In genomic region chr1:85603086-85603485, GRCh38 we compare ENCODE assay signal across 35 cellular contexts. TPM values are rescaled to one million over a fixed set of nuclear protein-coding genes. Genes with fewer than 3 reads are reported as not detected.
"Had no signal": no experiment of that assay in that cellular context is flagged by ENCODE, and none has a peak within 500 bp of the region (broad histone marks: within the 10 kb centered on the region; RNA-seq: fewer than 3 reads in every experiment).

No MANE protein-coding gene starts in this region.

- DNase-seq: activated CD4-positive, alpha-beta memory T cell treated with anti-CD3 and anti-CD28 coated beads for 36 hours; activated CD4-positive, alpha-beta T cell treated with anti-CD3 and anti-CD28 coated beads for 36 hours; activated CD4-positive, alpha-beta T cell treated with anti-CD3 and anti-CD28 coated beads, Interleukin-2, amount 10 ng/mL, durations not matched to agents 24 days and 14 days; activated CD4-positive, CD25-positive, alpha-beta regulatory T cell; activated CD4-positive, CD25-positive, alpha-beta regulatory T cell treated with anti-CD3 and anti-CD28 coated beads, Interleukin-2, amount 50 U/mL, for 72 hours; activated CD8-positive, alpha-beta memory T cell treated with anti-CD3 and anti-CD28 coated beads, Interleukin-2, amount 10 ng/mL, durations not matched to agents 7 days and 5 days; activated CD8-positive, alpha-beta memory T cell treated with anti-CD3 and anti-CD28 coated beads, Interleukin-2, amount 50 U/mL, for 4 hours; activated CD8-positive, alpha-beta T cell treated with anti-CD3 and anti-CD28 coated beads, Interleukin-2, amount 10 ng/mL, durations not matched to agents 7 days and 5 days; activated effector memory CD4-positive, alpha-beta T cell treated with anti-CD3 and anti-CD28 coated beads, Interleukin-2, amount 50 U/mL, for 16 hours; activated naive CD4-positive, alpha-beta T cell treated with anti-CD3 and anti-CD28 coated beads for 36 hours; activated naive CD8-positive, alpha-beta T cell treated with anti-CD3 and anti-CD28 coated beads for 36 hours; activated naive CD8-positive, alpha-beta T cell treated with anti-CD3 and anti-CD28 coated beads, Interleukin-2, amount 50 U/mL, for 24 hours; activated T-cell treated with anti-CD3 and anti-CD28 coated beads, Interleukin-2, amount 50 U/mL, for 1 hour; activated T-cell treated with anti-CD3 and anti-CD28 coated beads, Interleukin-2, amount 50 U/mL, for 48 hours; adrenal gland; amygdala; aorta; body of pancreas; caudate nucleus; cortex of kidney; dermis blood vessel endothelial cell; effector CD4-positive, alpha-beta T cell; effector memory CD8-positive, alpha-beta T cell; esophagus squamous epithelium; foreskin melanocyte; heart right ventricle; T-helper 17 cell; T1000 had no signal

- H3K27ac ChIP-seq: adrenal gland, body of pancreas, epithelial cell of prostate, esophagus squamous epithelium, gastroesophageal sphincter, heart right ventricle had no signal

- ATAC-seq: activated CD4-positive, alpha-beta T cell treated with anti-CD3 and anti-CD28 coated beads for 36 hours; activated CD8-positive, alpha-beta memory T cell treated with anti-CD3 and anti-CD28 coated beads, Interleukin-2, amount 10 ng/mL, durations not matched to agents 7 days and 5 days; activated CD8-positive, alpha-beta T cell treated with anti-CD3 and anti-CD28 coated beads, Interleukin-2, amount 10 ng/mL, durations not matched to agents 7 days and 5 days; activated naive CD8-positive, alpha-beta T cell treated with anti-CD3 and anti-CD28 coated beads, Interleukin-2, amount 50 U/mL, for 24 hours; body of pancreas; effector memory CD8-positive, alpha-beta T cell; gastroesophageal sphincter; heart right ventricle; T-helper 17 cell had no signal

- H3K27me3 ChIP-seq: adrenal gland, body of pancreas, esophagus squamous epithelium, gastroesophageal sphincter, heart right ventricle had no signal

- H3K36me3 ChIP-seq: adrenal gland, esophagus squamous epithelium, gastroesophageal sphincter, heart right ventricle had no signal

- H3K27ac Mint-ChIP-seq: activated CD4-positive, alpha-beta memory T cell treated with anti-CD3 and anti-CD28 coated beads for 36 hours; activated CD4-positive, alpha-beta T cell treated with anti-CD3 and anti-CD28 coated beads for 36 hours; activated CD4-positive, alpha-beta T cell treated with anti-CD3 and anti-CD28 coated beads, Interleukin-2, amount 10 ng/mL, durations not matched to agents 24 days and 14 days; activated CD8-positive, alpha-beta memory T cell treated with anti-CD3 and anti-CD28 coated beads, Interleukin-2, amount 10 ng/mL, durations not matched to agents 7 days and 5 days; activated CD8-positive, alpha-beta T cell treated with anti-CD3 and anti-CD28 coated beads, Interleukin-2, amount 10 ng/mL, durations not matched to agents 7 days and 5 days; activated naive CD4-positive, alpha-beta T cell treated with anti-CD3 and anti-CD28 coated beads for 36 hours; activated naive CD4-positive, alpha-beta T cell treated with anti-CD3 and anti-CD28 coated beads, Interleukin-2, amount 50 U/mL, for 24 hours; activated naive CD8-positive, alpha-beta T cell treated with anti-CD3 and anti-CD28 coated beads for 36 hours; activated naive CD8-positive, alpha-beta T cell treated with anti-CD3 and anti-CD28 coated beads, Interleukin-2, amount 50 U/mL, for 24 hours; activated T-helper 1 cell treated with anti-CD3 and anti-CD28 coated beads, Interleukin-12 subunit alpha, Interleukin-12 subunit beta, Interleukin-2, Interleukin-4 antibody, amounts not matched to agents 30 ng/mL and 10 ng/mL and 1 ng/mL, durations not matched to agents 14 hours and 24 hours and 36 hours; activated T-helper 2 cell treated with anti-CD3 and anti-CD28 coated beads, Interferon-gamma antibody, Interleukin-2, Interleukin-4, amounts not matched to agents 10 μg/mL and 5 μg/mL and 100 μg/mL, durations not matched to agents 14 hours and 24 hours and 36 hours; effector memory CD8-positive, alpha-beta T cell; T-helper 17 cell; T-helper 2 cell treated with Interferon-gamma antibody and Interleukin-4, amounts not matched to agents 5 μg/mL and 100 μg/mL, for 36 hours had no signal

- H3K9me3 ChIP-seq: adrenal gland, body of pancreas, esophagus squamous epithelium, gastroesophageal sphincter, heart right ventricle had no signal

- H3K4me3 Mint-ChIP-seq: activated CD4-positive, alpha-beta memory T cell treated with anti-CD3 and anti-CD28 coated beads for 36 hours; activated CD4-positive, alpha-beta T cell treated with anti-CD3 and anti-CD28 coated beads for 36 hours; activated CD4-positive, alpha-beta T cell treated with anti-CD3 and anti-CD28 coated beads, Interleukin-2, amount 10 ng/mL, durations not matched to agents 24 days and 14 days; activated CD8-positive, alpha-beta memory T cell treated with anti-CD3 and anti-CD28 coated beads, Interleukin-2, amount 10 ng/mL, durations not matched to agents 7 days and 5 days; activated CD8-positive, alpha-beta T cell treated with anti-CD3 and anti-CD28 coated beads, Interleukin-2, amount 10 ng/mL, durations not matched to agents 7 days and 5 days; activated naive CD4-positive, alpha-beta T cell treated with anti-CD3 and anti-CD28 coated beads for 36 hours; activated naive CD4-positive, alpha-beta T cell treated with anti-CD3 and anti-CD28 coated beads, Interleukin-2, amount 50 U/mL, for 24 hours; activated naive CD8-positive, alpha-beta T cell treated with anti-CD3 and anti-CD28 coated beads for 36 hours; activated naive CD8-positive, alpha-beta T cell treated with anti-CD3 and anti-CD28 coated beads, Interleukin-2, amount 50 U/mL, for 24 hours; activated T-helper 1 cell treated with anti-CD3 and anti-CD28 coated beads, Interleukin-12 subunit alpha, Interleukin-12 subunit beta, Interleukin-2, Interleukin-4 antibody, amounts not matched to agents 30 ng/mL and 10 ng/mL and 1 ng/mL, durations not matched to agents 14 hours and 24 hours and 36 hours; effector memory CD8-positive, alpha-beta T cell; T-helper 17 cell; T-helper 2 cell treated with Interferon-gamma antibody and Interleukin-4, amounts not matched to agents 5 μg/mL and 100 μg/mL, for 36 hours had no signal

- H3K4me1 ChIP-seq: adrenal gland, heart right ventricle had no signal

- H3K4me3 ChIP-seq: adrenal gland, body of pancreas, esophagus squamous epithelium, gastroesophageal sphincter, heart right ventricle had no signal

- H3K4me1 Mint-ChIP-seq: activated CD4-positive, alpha-beta T cell treated with anti-CD3 and anti-CD28 coated beads for 36 hours; activated CD4-positive, alpha-beta T cell treated with anti-CD3 and anti-CD28 coated beads, Interleukin-2, amount 10 ng/mL, durations not matched to agents 24 days and 14 days; activated CD8-positive, alpha-beta memory T cell treated with anti-CD3 and anti-CD28 coated beads, Interleukin-2, amount 10 ng/mL, durations not matched to agents 7 days and 5 days; activated naive CD4-positive, alpha-beta T cell treated with anti-CD3 and anti-CD28 coated beads, Interleukin-2, amount 50 U/mL, for 24 hours; activated naive CD8-positive, alpha-beta T cell treated with anti-CD3 and anti-CD28 coated beads for 36 hours; activated naive CD8-positive, alpha-beta T cell treated with anti-CD3 and anti-CD28 coated beads, Interleukin-2, amount 50 U/mL, for 24 hours; T-helper 17 cell had no signal

- H3K9me3 Mint-ChIP-seq: effector memory CD8-positive, alpha-beta T cell had no signal

- H3K27me3 Mint-ChIP-seq: activated CD4-positive, alpha-beta memory T cell treated with anti-CD3 and anti-CD28 coated beads for 36 hours; activated CD4-positive, alpha-beta T cell treated with anti-CD3 and anti-CD28 coated beads for 36 hours; activated CD4-positive, alpha-beta T cell treated with anti-CD3 and anti-CD28 coated beads, Interleukin-2, amount 10 ng/mL, durations not matched to agents 24 days and 14 days; activated CD8-positive, alpha-beta memory T cell treated with anti-CD3 and anti-CD28 coated beads, Interleukin-2, amount 10 ng/mL, durations not matched to agents 7 days and 5 days; activated naive CD4-positive, alpha-beta T cell treated with anti-CD3 and anti-CD28 coated beads, Interleukin-2, amount 50 U/mL, for 24 hours; activated naive CD8-positive, alpha-beta T cell treated with anti-CD3 and anti-CD28 coated beads for 36 hours; activated naive CD8-positive, alpha-beta T cell treated with anti-CD3 and anti-CD28 coated beads, Interleukin-2, amount 50 U/mL, for 24 hours; effector memory CD8-positive, alpha-beta T cell; T-helper 17 cell had no signal

- H3K36me3 Mint-ChIP-seq: activated CD4-positive, alpha-beta memory T cell treated with anti-CD3 and anti-CD28 coated beads for 36 hours; activated CD8-positive, alpha-beta memory T cell treated with anti-CD3 and anti-CD28 coated beads, Interleukin-2, amount 10 ng/mL, durations not matched to agents 7 days and 5 days had no signal

RNA-seq across cellular contexts. Expression of gene CCN1, which starts 22.5 kb away (rescaled TPM):
- total RNA-seq: activated CD4-positive, alpha-beta memory T cell treated with anti-CD3 and anti-CD28 coated beads for 36 hours; activated CD8-positive, alpha-beta memory T cell treated with anti-CD3 and anti-CD28 coated beads for 36 hours; activated CD8-positive, alpha-beta memory T cell treated with anti-CD3 and anti-CD28 coated beads, Interleukin-2, amount 10 ng/mL, durations not matched to agents 7 days and 5 days; activated CD8-positive, alpha-beta T cell treated with anti-CD3 and anti-CD28 coated beads, Interleukin-2, amount 10 ng/mL, durations not matched to agents 7 days and 5 days; activated naive CD4-positive, alpha-beta T cell treated with anti-CD3 and anti-CD28 coated beads for 36 hours; T-helper 17 cell had no signal
